In the genomic region with DNA sequence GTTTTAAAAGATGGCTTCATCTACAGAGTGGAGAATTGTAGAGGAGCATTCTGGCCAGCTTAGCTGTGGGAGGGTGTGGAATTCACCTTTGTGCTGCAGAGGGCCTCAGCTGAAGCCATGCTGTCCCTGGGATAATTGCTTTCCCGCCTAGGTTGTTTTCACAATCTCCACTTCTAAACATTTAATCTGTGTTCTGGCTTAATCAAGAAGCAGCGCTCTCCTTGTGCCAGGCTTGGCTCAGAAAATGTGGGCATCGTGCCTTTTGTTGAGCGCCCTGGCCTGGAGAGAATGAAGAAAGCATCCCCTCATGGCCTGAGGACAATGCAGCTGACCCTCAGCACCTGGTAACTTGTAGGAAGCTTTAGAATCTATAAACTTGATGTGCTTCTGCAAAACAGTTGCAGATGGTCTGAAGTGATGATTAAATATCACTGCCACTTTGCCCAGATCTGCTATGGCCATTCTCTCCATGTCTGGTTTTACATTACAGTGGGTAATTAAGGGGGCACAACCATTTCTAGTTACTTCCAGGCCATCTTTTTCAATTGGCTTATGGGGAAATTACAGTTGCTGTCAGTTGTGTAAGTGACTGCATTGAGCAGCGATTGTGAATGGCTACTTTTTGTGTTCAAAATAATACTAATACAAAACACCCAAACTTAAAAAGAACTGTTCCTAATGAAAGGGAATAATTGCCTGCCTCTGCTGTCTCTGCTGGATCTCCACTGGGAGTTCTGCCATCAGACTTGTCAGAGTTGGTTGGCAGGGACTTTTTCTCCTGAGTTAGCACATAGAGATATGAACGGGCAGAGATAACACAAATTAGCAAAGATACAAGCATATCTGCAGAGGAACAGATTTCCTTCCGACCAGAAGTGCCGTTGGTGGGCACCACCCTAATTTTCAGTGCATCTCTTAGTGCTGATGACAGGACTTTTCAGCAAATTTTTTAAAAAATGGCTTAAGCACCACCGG, we compare ENCODE assay signal across 1 cellular context.
TF ChIP-seq lines count a peak whose summit lies in the region.

No MANE protein-coding gene starts in this region.

TF ChIP-seq in GM23338, 12 proteins besides CTCF, POLR2A, EP300 and RAD21 (continued from another document):
- TF ChIP-seq ZNF462 (CRISPR knock-in tag; IDR thresholded peaks at IDR 0.05): no peak
- TF ChIP-seq ZNF331 (CRISPR knock-in tag; IDR thresholded peaks at IDR 0.05; ENCODE audit: low read depth): no peak
- no peak for TF ChIP-seq POLR2AphosphoS5 (IDR thresholded peaks at IDR 0.05; ENCODE audit: low read depth)
- TF ChIP-seq REST (IDR thresholded peaks at IDR 0.05; ENCODE audit: unreplicated experiment): no peak
